ENCODE assay signal across 19 cellular contexts in genomic region chr12:27777141-27777540, GRCh38. TPM values are rescaled to one million over a fixed set of nuclear protein-coding genes. Genes with fewer than 3 reads are reported as not detected.
DNase-seq lines count a peak whose midpoint lies in the region; ATAC-seq and TF ChIP-seq lines count a peak whose summit lies in the region.
"Had no signal": no experiment of that assay in that cellular context is flagged by ENCODE, and none has a peak within 500 bp of the region (broad histone marks: within the 10 kb centered on the region; RNA-seq: fewer than 3 reads in every experiment).

No MANE protein-coding gene starts in this region.

- TF ChIP-seq CTCF in dorsolateral prefrontal cortex (IDR thresholded peaks at IDR 0.05 in 54 of 56, conservative IDR thresholded peaks at IDR 0.05 in 2 of 56; ENCODE audit: low read depth in 1 of 56, partially characterized antibody in 56 of 56) = peak in 2 of 56 donors; percentile 12 to 26
- TF ChIP-seq CTCF in nephron (IDR thresholded peaks at IDR 0.05; ENCODE audit: unreplicated experiment in 3 of 3) = no peak

- H3K4me3 Mint-ChIP-seq in nephron = peak overlapping the region; percentile 53 to 69 (median 66)
- H3K4me3 Mint-ChIP-seq: GM23338 had no signal

- no peaks in the 10 kb centered on the region for H3K27me3 ChIP-seq in dorsolateral prefrontal cortex

- H3K9me3 Mint-ChIP-seq in nephron = no peaks in the 10 kb centered on the region
- H3K9me3 Mint-ChIP-seq: GM23338 had no signal

- H3K27me3 Mint-ChIP-seq in nephron (ENCODE audit: low read depth) = no peaks in the 10 kb centered on the region

- peaks cover 5% of the 10 kb centered on the region for H3K36me3 Mint-ChIP-seq in nephron (ENCODE audit: low read depth)
- H3K36me3 Mint-ChIP-seq: CD4-positive, CD25-positive, alpha-beta regulatory T cell had no signal

- ATAC-seq in GM21737 (IDR thresholded peaks at IDR 0.05; ENCODE audit: unreplicated experiment) = no peak
- ATAC-seq: A549, GM23338, Right ventricle myocardium inferior had no signal

- intact Hi-C loops in dorsolateral prefrontal cortex (cut with DNase I) = loop anchor here in 1 of 2 donors (5.0 kb wide), 1 partner anchor 40 kb away; no protein-coding TSS in a partner anchor

- peaks cover 18% of the 10 kb centered on the region for H3K4me1 Mint-ChIP-seq in nephron

- H3K27ac ChIP-seq in dorsolateral prefrontal cortex = peak overlapping the region in 57 of 59 donors; percentile 16 to 98 (median 84)
- H3K27ac ChIP-seq: A549, HL-60 had no signal

- DNase-seq in COLO829 (ENCODE audit: low spot score) (peak; percentile 52), dorsolateral prefrontal cortex (no peak), superior temporal gyrus (ENCODE audit: extremely low spot score) (peak; percentile 76), KG1 (lab: John Stamatoyannopoulos, UW) (no peak), NCI-H1694 treated with DMSO at 0.1 percent for 48 hours (lab: John Stamatoyannopoulos, UW) (no peak)
- DNase-seq: CD4-positive, CD25-positive, alpha-beta regulatory T cell; GF-D8; KBM-7; NCI-H1048; NCI-H146; NCI-H446 treated with DMSO at 0.1 percent for 48 hours; NCI-H748 treated with DMSO at 0.1 percent for 48 hours had no signal

- H3K4me3 ChIP-seq in dorsolateral prefrontal cortex = peak overlapping the region in 19 of 59 donors; percentile 0 to 54 (median 18)
- H3K4me3 ChIP-seq: A549, GM23338 had no signal

- peak overlapping the region; percentile 20 to 65 (median 51) for H3K27ac Mint-ChIP-seq in nephron
- H3K27ac Mint-ChIP-seq: CD4-positive, CD25-positive, alpha-beta regulatory T cell; GM23338 had no signal

RNA-seq across cellular contexts. Expression of gene KLHL42, which starts 2.9 kb away (rescaled TPM):
- 10 to 100 TPM; 40.7 to 73.4 (median 58.0) TPM for total RNA-seq in dorsolateral prefrontal cortex

RNA-seq across cellular contexts. Expression of gene MANSC4, which starts 2.9 kb away (rescaled TPM):
- 1 to 10 TPM in 2 of 120 experiments, under 1 TPM in 12, not detected in 106; 0.42 to 1.2 (median 0.61) TPM for total RNA-seq in dorsolateral prefrontal cortex
- total RNA-seq: CD4-positive, CD25-positive, alpha-beta regulatory T cell; GM23338; M059J; Right ventricle myocardium inferior had no signal

Comparison
In these comparisons a context has a peak if more than half of its experiments do, and no peak if none do; other contexts are left out.
1. DNase-seq: peak in COLO829 (single experiment) and superior temporal gyrus (single experiment); none in dorsolateral prefrontal cortex (0 of 10), KG1 (single experiment) and NCI-H1694 treated with DMSO at 0.1 percent for 48 hours (single experiment).